In genomic region chr6:145755682-145756081, GRCh38 we compare ENCODE assay signal across 19 cellular contexts.
"Had no signal": no experiment of that assay in that cellular context is flagged by ENCODE, and none has a peak within 500 bp of the region (broad histone marks: within the 10 kb centered on the region; RNA-seq: fewer than 3 reads in every experiment).

No MANE protein-coding gene starts in this region.

- H3K4me3 ChIP-seq: gastroesophageal sphincter, ovary, psoas muscle, right atrium auricular region, thyroid gland had no signal

- H3K36me3 ChIP-seq: gastroesophageal sphincter, ovary, right atrium auricular region, thyroid gland had no signal

- H3K27ac ChIP-seq: gastroesophageal sphincter, ovary, psoas muscle, right atrium auricular region, thyroid gland had no signal

- H3K9me3 ChIP-seq: gastroesophageal sphincter, ovary, psoas muscle, right atrium auricular region, thyroid gland had no signal

- DNase-seq: activated CD4-positive, alpha-beta T cell treated with anti-CD3 and anti-CD28 coated beads for 1 hour; activated CD8-positive, alpha-beta memory T cell treated with anti-CD3 and anti-CD28 coated beads for 24 hours; activated CD8-positive, alpha-beta memory T cell treated with anti-CD3 and anti-CD28 coated beads, Interleukin-2, amount 50 U/mL, for 4 hours; activated naive CD4-positive, alpha-beta T cell; activated naive CD8-positive, alpha-beta T cell treated with anti-CD3 and anti-CD28 coated beads for 36 hours; activated T-cell treated with anti-CD3 and anti-CD28 coated beads, Interleukin-2, amount 50 U/mL, for 24 hours; cerebellar nuclear complex; cortex of kidney; endodermal cell; head of caudate nucleus; mesendoderm; natural killer cell; stimulated activated CD4-positive, alpha-beta T cell treated with anti-CD3 and anti-CD28 coated beads, Interleukin-4, amount 100 ng/mL, for 4 hours; T-helper 1 cell had no signal

- H3K27me3 ChIP-seq: gastroesophageal sphincter, ovary, right atrium auricular region, thyroid gland had no signal

- ATAC-seq: natural killer cell had no signal

- H3K4me1 ChIP-seq: gastroesophageal sphincter, psoas muscle, right atrium auricular region, thyroid gland had no signal
